ENCODE assay signal across 8 cellular contexts in genomic region chr5:91162534-91163381, GRCh38.
DNase-seq lines count a peak whose midpoint lies in the region; TF ChIP-seq lines count a peak whose summit lies in the region.

No MANE protein-coding gene starts in this region.

- H3K9me3 ChIP-seq in MG63 (no peaks in the 10 kb centered on the region), esophagus (ENCODE audit: control insufficient read depth in 2 of 2, insufficient read depth in 1 of 2, low read depth in 1 of 2, low read length in 1 of 2) (no peaks in the 10 kb centered on the region)

- H3K4me3 ChIP-seq in MG63 (no peak overlapping the region), esophagus (ENCODE audit: low read depth in 1 of 2, low read length in 2 of 2) (no peak overlapping the region)

- peaks cover 5 to 7% of the 10 kb centered on the region in 2 donors for H3K4me1 ChIP-seq in esophagus (ENCODE audit: control insufficient read depth in 2 of 2, insufficient read depth in 2 of 2, low read length in 1 of 2)

- DNase-seq in ELR (ENCODE audit: low read depth) (peak; percentile 94), GOT3 (lab: John Stamatoyannopoulos, UW) (peak; percentile 18), MG63 (peak; percentile 87), nephron progenitor cell (no peak), stromal cell of bone marrow (ENCODE audit: low read depth) (peak; percentile 91), NCI-H524 treated with DMSO at 0.1 percent for 48 hours (lab: John Stamatoyannopoulos, UW) (no peak)
- DNase-seq in activated CD4-positive, alpha-beta T cell treated with anti-CD3 and anti-CD28 coated beads, Interleukin-2, amount 50 U/mL, for 48 hours = peak; percentile 65 to 77

- peak overlapping the region; percentile 74 to 88 for H3K27ac ChIP-seq in esophagus (ENCODE audit: low read depth in 2 of 2, low read length in 1 of 2)

- H3K4me1 Mint-ChIP-seq in nephron progenitor cell = peaks cover 7% of the 10 kb centered on the region

- H3K27me3 ChIP-seq in MG63 = no peaks in the 10 kb centered on the region
- no peaks in the 10 kb centered on the region for H3K27me3 ChIP-seq in esophagus (ENCODE audit: control insufficient read depth in 1 of 2, insufficient read depth in 2 of 2, low read length in 2 of 2)

- no peaks in the 10 kb centered on the region for H3K9me3 Mint-ChIP-seq in nephron progenitor cell

- no peak for TF ChIP-seq CTCF in nephron progenitor cell (IDR thresholded peaks at IDR 0.05)

- H3K36me3 ChIP-seq in MG63 = no peaks in the 10 kb centered on the region
- no peaks in the 10 kb centered on the region for H3K36me3 ChIP-seq in esophagus (ENCODE audit: control insufficient read depth in 2 of 2, insufficient read depth in 2 of 2, low read length in 1 of 2)

- no peaks in the 10 kb centered on the region for H3K27me3 Mint-ChIP-seq in nephron progenitor cell (ENCODE audit: low read depth, poor library complexity)

- peaks cover 9% of the 10 kb centered on the region for H3K36me3 Mint-ChIP-seq in nephron progenitor cell (ENCODE audit: low read depth)

- peak overlapping the region; percentile 64 for H3K27ac Mint-ChIP-seq in nephron progenitor cell

- no peak overlapping the region for H3K4me3 Mint-ChIP-seq in nephron progenitor cell

- WGBS in esophagus, 2 donors = 24 to 26% methylated on average over 6 of the region's 6 CpGs

Comparison
In these comparisons a context has a peak if more than half of its experiments do, and no peak if none do; other contexts are left out.
1. DNase-seq: peak in ELR (single experiment), GOT3 (single experiment), MG63 (single experiment), activated CD4-positive, alpha-beta T cell treated with anti-CD3 and anti-CD28 coated beads, Interleukin-2, amount 50 U/mL, for 48 hours (2 of 2) and stromal cell of bone marrow (single experiment); none in nephron progenitor cell (single experiment) and NCI-H524 treated with DMSO at 0.1 percent for 48 hours (single experiment).